In genomic region chr18:10689954-10690302, GRCh38 we compare ENCODE assay signal across 2 cellular contexts.
A peak's percentile ranks its signal among the peaks of the same experiment; 100 is the strongest.
TF ChIP-seq lines count a peak whose summit lies in the region.

No MANE protein-coding gene starts in this region.

TF ChIP-seq in GM12891, 5 proteins besides CTCF, POLR2A, EP300 and RAD21 (continued from another document):
- no peak for TF ChIP-seq PAX5 (IDR thresholded peaks at IDR 0.05; ENCODE audit: insufficient read depth, low read length, severe bottlenecking)

TF ChIP-seq in K562, 482 proteins besides CTCF, POLR2A, EP300 and RAD21 (continued from another document):
- TF ChIP-seq HNRNPK (IDR thresholded peaks at IDR 0.05; ENCODE audit: low read depth, low read length, poor library complexity, severe bottlenecking) (no peak), MAFG (tag; conservative IDR thresholded peaks at IDR 0.05) (peak; percentile 53; the same call in 1 of the 2 replicates), SMC3 (conservative IDR thresholded peaks at IDR 0.05; ENCODE audit: insufficient read depth, low read depth, low read length) (no peak), ZNF274 (IDR thresholded peaks at IDR 0.05; ENCODE audit: borderline replicate concordance, low read depth, low read length) (no peak), NFE2 (IDR thresholded peaks at IDR 0.05; ENCODE audit: low read depth) (peak; percentile 28; the same call in 1 of the 2 replicates), TBP (optimal IDR thresholded peaks at IDR 0.05; ENCODE audit: low read depth, low read length) (no peak), NFE2L1 (tag; IDR thresholded peaks at IDR 0.05; ENCODE audit: borderline replicate concordance, low read depth) (peak; percentile 13; the same call in 1 of the 2 replicates), AFF4 (CRISPR knock-in tag; IDR thresholded peaks at IDR 0.05) (no peak), BCOR (IDR thresholded peaks at IDR 0.05) (no peak), CCAR2 (IDR thresholded peaks at IDR 0.05; ENCODE audit: low read depth, low read length) (no peak), L3MBTL2 (IDR thresholded peaks at IDR 0.05) (peak; percentile 59; the same call in 1 of the 2 replicates)
- TF ChIP-seq, protein P1, sequence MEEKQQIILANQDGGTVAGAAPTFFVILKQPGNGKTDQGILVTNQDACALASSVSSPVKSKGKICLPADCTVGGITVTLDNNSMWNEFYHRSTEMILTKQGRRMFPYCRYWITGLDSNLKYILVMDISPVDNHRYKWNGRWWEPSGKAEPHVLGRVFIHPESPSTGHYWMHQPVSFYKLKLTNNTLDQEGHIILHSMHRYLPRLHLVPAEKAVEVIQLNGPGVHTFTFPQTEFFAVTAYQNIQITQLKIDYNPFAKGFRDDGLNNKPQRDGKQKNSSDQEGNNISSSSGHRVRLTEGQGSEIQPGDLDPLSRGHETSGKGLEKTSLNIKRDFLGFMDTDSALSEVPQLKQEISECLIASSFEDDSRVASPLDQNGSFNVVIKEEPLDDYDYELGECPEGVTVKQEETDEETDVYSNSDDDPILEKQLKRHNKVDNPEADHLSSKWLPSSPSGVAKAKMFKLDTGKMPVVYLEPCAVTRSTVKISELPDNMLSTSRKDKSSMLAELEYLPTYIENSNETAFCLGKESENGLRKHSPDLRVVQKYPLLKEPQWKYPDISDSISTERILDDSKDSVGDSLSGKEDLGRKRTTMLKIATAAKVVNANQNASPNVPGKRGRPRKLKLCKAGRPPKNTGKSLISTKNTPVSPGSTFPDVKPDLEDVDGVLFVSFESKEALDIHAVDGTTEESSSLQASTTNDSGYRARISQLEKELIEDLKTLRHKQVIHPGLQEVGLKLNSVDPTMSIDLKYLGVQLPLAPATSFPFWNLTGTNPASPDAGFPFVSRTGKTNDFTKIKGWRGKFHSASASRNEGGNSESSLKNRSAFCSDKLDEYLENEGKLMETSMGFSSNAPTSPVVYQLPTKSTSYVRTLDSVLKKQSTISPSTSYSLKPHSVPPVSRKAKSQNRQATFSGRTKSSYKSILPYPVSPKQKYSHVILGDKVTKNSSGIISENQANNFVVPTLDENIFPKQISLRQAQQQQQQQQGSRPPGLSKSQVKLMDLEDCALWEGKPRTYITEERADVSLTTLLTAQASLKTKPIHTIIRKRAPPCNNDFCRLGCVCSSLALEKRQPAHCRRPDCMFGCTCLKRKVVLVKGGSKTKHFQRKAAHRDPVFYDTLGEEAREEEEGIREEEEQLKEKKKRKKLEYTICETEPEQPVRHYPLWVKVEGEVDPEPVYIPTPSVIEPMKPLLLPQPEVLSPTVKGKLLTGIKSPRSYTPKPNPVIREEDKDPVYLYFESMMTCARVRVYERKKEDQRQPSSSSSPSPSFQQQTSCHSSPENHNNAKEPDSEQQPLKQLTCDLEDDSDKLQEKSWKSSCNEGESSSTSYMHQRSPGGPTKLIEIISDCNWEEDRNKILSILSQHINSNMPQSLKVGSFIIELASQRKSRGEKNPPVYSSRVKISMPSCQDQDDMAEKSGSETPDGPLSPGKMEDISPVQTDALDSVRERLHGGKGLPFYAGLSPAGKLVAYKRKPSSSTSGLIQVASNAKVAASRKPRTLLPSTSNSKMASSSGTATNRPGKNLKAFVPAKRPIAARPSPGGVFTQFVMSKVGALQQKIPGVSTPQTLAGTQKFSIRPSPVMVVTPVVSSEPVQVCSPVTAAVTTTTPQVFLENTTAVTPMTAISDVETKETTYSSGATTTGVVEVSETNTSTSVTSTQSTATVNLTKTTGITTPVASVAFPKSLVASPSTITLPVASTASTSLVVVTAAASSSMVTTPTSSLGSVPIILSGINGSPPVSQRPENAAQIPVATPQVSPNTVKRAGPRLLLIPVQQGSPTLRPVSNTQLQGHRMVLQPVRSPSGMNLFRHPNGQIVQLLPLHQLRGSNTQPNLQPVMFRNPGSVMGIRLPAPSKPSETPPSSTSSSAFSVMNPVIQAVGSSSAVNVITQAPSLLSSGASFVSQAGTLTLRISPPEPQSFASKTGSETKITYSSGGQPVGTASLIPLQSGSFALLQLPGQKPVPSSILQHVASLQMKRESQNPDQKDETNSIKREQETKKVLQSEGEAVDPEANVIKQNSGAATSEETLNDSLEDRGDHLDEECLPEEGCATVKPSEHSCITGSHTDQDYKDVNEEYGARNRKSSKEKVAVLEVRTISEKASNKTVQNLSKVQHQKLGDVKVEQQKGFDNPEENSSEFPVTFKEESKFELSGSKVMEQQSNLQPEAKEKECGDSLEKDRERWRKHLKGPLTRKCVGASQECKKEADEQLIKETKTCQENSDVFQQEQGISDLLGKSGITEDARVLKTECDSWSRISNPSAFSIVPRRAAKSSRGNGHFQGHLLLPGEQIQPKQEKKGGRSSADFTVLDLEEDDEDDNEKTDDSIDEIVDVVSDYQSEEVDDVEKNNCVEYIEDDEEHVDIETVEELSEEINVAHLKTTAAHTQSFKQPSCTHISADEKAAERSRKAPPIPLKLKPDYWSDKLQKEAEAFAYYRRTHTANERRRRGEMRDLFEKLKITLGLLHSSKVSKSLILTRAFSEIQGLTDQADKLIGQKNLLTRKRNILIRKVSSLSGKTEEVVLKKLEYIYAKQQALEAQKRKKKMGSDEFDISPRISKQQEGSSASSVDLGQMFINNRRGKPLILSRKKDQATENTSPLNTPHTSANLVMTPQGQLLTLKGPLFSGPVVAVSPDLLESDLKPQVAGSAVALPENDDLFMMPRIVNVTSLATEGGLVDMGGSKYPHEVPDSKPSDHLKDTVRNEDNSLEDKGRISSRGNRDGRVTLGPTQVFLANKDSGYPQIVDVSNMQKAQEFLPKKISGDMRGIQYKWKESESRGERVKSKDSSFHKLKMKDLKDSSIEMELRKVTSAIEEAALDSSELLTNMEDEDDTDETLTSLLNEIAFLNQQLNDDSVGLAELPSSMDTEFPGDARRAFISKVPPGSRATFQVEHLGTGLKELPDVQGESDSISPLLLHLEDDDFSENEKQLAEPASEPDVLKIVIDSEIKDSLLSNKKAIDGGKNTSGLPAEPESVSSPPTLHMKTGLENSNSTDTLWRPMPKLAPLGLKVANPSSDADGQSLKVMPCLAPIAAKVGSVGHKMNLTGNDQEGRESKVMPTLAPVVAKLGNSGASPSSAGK (IDR thresholded peaks at IDR 0.05) = peak; percentile 48
